ENCODE assay signal across 1 cellular context in the genomic region with DNA sequence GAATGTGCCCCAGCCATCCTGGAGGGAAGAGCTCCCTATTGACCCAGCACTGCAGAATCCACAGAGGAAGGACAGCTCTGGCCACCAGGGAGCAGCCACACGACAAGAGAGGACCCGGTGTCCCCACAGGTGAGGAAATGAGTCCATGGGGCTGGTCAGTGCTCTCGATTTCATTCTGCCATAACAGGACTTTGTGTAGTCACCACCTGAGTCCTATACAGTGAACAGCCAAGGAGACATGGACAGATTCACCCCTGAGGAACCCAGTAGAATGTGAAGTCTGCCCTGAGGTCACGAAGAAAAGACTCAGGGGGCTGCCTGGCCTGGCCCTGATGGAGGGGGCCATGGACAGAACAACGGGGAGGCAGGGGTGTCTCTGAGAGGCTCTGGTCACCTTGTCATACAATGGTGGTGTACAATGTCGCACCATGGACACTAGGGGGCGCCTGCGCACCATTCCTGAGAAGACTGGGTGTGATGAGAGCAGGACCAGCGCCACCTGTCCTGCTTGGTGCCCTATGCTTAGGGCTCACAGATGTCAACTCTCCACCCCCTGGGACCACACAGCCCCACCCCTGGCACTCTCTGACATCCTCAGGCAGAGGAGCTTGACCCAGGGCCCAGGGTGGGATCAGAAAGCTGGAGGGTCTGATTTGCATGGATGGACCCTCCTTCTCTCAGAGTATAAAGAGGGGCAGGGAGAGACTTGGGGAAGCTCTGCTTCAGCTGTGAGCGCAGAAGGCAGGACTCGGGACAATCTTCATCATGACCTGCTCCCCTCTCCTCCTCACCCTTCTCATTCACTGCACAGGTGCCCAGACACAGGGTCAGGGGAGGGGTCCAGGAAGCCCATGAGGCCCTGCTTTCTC.
TF ChIP-seq lines count a peak whose summit lies in the region.

No MANE protein-coding gene starts in this region.

TF ChIP-seq in SK-N-SH, 30 proteins besides CTCF, POLR2A, EP300 and RAD21:
- TF ChIP-seq SMC3 (IDR thresholded peaks at IDR 0.05; ENCODE audit: low read depth, low read length): peak; percentile 39; the same call in 1 of the 2 replicates
